In the genomic region with DNA sequence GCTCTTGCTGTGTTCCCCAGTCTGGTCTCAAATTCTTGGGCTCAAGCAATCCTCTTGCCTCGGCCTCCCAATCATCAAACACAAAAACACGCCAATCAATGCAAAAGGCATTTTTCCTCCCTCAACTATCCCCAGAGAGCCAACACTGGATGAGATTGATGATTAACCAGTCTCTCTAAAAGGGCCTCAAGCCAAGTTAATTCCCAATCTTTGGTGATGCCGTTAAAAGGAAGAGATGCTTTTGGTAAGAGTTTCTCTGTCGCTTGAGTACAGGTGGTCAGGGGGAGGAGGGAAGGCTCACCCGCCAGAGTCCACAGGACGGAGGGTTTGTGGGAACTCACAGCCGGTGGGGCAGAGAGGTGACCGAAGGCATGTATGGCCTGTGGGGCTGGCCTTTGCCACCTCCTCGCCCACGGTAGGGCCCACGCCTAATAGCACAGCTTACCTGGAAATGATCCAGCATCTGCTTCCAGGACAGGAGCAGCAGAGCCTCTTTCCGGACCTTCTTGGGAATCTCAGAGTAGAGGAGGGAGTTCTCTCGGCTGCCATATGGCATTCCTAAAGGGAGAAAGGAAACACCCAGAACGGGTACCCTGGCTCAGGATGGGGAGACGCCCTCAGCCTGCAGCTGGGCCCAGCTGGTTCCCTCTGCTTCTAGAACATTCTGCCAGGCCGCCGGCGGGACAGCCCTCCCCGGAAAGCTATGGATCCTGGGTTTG, we compare ENCODE assay signal across 1 cellular context.
TF ChIP-seq lines count a peak whose summit lies in the region.

No MANE protein-coding gene starts in this region.

TF ChIP-seq in HepG2, 621 proteins besides CTCF, POLR2A, EP300 and RAD21 (continued from another document and continues in another):
- TF ChIP-seq, protein P1, sequence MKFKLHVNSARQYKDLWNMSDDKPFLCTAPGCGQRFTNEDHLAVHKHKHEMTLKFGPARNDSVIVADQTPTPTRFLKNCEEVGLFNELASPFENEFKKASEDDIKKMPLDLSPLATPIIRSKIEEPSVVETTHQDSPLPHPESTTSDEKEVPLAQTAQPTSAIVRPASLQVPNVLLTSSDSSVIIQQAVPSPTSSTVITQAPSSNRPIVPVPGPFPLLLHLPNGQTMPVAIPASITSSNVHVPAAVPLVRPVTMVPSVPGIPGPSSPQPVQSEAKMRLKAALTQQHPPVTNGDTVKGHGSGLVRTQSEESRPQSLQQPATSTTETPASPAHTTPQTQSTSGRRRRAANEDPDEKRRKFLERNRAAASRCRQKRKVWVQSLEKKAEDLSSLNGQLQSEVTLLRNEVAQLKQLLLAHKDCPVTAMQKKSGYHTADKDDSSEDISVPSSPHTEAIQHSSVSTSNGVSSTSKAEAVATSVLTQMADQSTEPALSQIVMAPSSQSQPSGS (CRISPR knock-in tag; IDR thresholded peaks at IDR 0.05), result 0 out of 2 replicates have a peak, but pooled peaks have one; percentile 16
- no peak for TF ChIP-seq SIX1 (CRISPR knock-in tag; IDR thresholded peaks at IDR 0.05; ENCODE audit: borderline replicate concordance)
- no peak; the same call in 1 of the 2 replicates for TF ChIP-seq ZNF503 (CRISPR knock-in tag; IDR thresholded peaks at IDR 0.05)
- peak; percentile 68; the same call in 1 of the 2 replicates for TF ChIP-seq ZNF556 (CRISPR knock-in tag; IDR thresholded peaks at IDR 0.05; ENCODE audit: borderline replicate concordance)
- no peak for TF ChIP-seq SUZ12 (IDR thresholded peaks at IDR 0.05; ENCODE audit: low read depth, low read length)
- TF ChIP-seq, protein P2, sequence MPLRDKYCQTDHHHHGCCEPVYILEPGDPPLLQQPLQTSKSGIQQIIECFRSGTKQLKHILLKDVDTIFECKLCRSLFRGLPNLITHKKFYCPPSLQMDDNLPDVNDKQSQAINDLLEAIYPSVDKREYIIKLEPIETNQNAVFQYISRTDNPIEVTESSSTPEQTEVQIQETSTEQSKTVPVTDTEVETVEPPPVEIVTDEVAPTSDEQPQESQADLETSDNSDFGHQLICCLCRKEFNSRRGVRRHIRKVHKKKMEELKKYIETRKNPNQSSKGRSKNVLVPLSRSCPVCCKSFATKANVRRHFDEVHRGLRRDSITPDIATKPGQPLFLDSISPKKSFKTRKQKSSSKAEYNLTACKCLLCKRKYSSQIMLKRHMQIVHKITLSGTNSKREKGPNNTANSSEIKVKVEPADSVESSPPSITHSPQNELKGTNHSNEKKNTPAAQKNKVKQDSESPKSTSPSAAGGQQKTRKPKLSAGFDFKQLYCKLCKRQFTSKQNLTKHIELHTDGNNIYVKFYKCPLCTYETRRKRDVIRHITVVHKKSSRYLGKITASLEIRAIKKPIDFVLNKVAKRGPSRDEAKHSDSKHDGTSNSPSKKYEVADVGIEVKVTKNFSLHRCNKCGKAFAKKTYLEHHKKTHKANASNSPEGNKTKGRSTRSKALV (CRISPR knock-in tag; IDR thresholded peaks at IDR 0.05), result no peak
- TF ChIP-seq POGZ (CRISPR knock-in tag; IDR thresholded peaks at IDR 0.05), result peak; percentile 16; the same call in 1 of the 2 replicates
- no peak for TF ChIP-seq ZNF549 (CRISPR knock-in tag; IDR thresholded peaks at IDR 0.05)
- no peak for TF ChIP-seq ZNF274 (CRISPR knock-in tag; IDR thresholded peaks at IDR 0.05)
- TF ChIP-seq, protein P3, sequence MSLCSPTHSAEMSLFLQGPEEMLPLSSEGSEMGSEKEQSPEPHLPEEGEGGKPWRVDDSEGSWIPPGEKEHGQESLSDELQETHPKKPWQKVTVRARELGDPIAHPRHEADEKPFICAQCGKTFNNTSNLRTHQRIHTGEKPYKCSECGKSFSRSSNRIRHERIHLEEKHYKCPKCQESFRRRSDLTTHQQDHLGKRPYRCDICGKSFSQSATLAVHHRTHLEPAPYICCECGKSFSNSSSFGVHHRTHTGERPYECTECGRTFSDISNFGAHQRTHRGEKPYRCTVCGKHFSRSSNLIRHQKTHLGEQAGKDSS (CRISPR knock-in tag; IDR thresholded peaks at IDR 0.05; ENCODE audit: borderline replicate concordance, low read depth), result peak; percentile 81; the same call in 1 of the 2 replicates
- TF ChIP-seq CCDC6 (CRISPR knock-in tag; IDR thresholded peaks at IDR 0.05), result no peak
- TF ChIP-seq ISL2 (CRISPR knock-in tag; IDR thresholded peaks at IDR 0.05), result peak; percentile 65; the same call in 1 of the 2 replicates
- TF ChIP-seq U2AF2 (IDR thresholded peaks at IDR 0.05; ENCODE audit: low read depth, low read length), result no peak
- no peak for TF ChIP-seq HCFC1 (IDR thresholded peaks at IDR 0.05; ENCODE audit: low read depth, low read length)
- TF ChIP-seq ZNF3 (CRISPR knock-in tag; IDR thresholded peaks at IDR 0.05), result peak; percentile 35; the same call in 1 of the 2 replicates
- TF ChIP-seq ZNF557 (CRISPR knock-in tag; IDR thresholded peaks at IDR 0.05), result no peak; the same call in 1 of the 2 replicates
- TF ChIP-seq NONO (IDR thresholded peaks at IDR 0.05), result no peak
- no peak for TF ChIP-seq NONO (CRISPR knock-in tag; conservative IDR thresholded peaks at IDR 0.05)
- TF ChIP-seq PATZ1 (CRISPR knock-in tag; IDR thresholded peaks at IDR 0.05), result peak; percentile 57
- TF ChIP-seq ZNF878 (CRISPR knock-in tag; IDR thresholded peaks at IDR 0.05), result peak; percentile 82; the same call in 1 of the 2 replicates
- peak; percentile 41; the same call in 1 of the 2 replicates for TF ChIP-seq GATAD2A (CRISPR knock-in tag; IDR thresholded peaks at IDR 0.05)
- TF ChIP-seq NRL (CRISPR knock-in tag; IDR thresholded peaks at IDR 0.05; ENCODE audit: borderline replicate concordance), result peak; percentile 74; the same call in 1 of the 2 replicates
- TF ChIP-seq, protein P4, sequence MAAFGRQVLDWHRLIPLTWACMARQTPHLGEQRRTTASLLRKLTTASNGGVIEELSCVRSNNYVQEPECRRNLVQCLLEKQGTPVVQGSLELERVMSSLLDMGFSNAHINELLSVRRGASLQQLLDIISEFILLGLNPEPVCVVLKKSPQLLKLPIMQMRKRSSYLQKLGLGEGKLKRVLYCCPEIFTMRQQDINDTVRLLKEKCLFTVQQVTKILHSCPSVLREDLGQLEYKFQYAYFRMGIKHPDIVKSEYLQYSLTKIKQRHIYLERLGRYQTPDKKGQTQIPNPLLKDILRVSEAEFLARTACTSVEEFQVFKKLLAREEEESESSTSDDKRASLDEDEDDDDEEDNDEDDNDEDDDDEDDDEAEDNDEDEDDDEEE (CRISPR knock-in tag; IDR thresholded peaks at IDR 0.05), result no peak
- TF ChIP-seq ZNF343 (CRISPR knock-in tag; IDR thresholded peaks at IDR 0.05), result peak; percentile 71; the same call in 1 of the 2 replicates
- TF ChIP-seq, protein P5, sequence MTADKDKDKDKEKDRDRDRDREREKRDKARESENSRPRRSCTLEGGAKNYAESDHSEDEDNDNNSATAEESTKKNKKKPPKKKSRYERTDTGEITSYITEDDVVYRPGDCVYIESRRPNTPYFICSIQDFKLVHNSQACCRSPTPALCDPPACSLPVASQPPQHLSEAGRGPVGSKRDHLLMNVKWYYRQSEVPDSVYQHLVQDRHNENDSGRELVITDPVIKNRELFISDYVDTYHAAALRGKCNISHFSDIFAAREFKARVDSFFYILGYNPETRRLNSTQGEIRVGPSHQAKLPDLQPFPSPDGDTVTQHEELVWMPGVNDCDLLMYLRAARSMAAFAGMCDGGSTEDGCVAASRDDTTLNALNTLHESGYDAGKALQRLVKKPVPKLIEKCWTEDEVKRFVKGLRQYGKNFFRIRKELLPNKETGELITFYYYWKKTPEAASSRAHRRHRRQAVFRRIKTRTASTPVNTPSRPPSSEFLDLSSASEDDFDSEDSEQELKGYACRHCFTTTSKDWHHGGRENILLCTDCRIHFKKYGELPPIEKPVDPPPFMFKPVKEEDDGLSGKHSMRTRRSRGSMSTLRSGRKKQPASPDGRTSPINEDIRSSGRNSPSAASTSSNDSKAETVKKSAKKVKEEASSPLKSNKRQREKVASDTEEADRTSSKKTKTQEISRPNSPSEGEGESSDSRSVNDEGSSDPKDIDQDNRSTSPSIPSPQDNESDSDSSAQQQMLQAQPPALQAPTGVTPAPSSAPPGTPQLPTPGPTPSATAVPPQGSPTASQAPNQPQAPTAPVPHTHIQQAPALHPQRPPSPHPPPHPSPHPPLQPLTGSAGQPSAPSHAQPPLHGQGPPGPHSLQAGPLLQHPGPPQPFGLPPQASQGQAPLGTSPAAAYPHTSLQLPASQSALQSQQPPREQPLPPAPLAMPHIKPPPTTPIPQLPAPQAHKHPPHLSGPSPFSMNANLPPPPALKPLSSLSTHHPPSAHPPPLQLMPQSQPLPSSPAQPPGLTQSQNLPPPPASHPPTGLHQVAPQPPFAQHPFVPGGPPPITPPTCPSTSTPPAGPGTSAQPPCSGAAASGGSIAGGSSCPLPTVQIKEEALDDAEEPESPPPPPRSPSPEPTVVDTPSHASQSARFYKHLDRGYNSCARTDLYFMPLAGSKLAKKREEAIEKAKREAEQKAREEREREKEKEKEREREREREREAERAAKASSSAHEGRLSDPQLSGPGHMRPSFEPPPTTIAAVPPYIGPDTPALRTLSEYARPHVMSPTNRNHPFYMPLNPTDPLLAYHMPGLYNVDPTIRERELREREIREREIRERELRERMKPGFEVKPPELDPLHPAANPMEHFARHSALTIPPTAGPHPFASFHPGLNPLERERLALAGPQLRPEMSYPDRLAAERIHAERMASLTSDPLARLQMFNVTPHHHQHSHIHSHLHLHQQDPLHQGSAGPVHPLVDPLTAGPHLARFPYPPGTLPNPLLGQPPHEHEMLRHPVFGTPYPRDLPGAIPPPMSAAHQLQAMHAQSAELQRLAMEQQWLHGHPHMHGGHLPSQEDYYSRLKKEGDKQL (CRISPR knock-in tag; IDR thresholded peaks at IDR 0.05; ENCODE audit: low read depth), result 0 out of 2 replicates have a peak, but pooled peaks have one; percentile 11
- no peak for TF ChIP-seq SCMH1 (CRISPR knock-in tag; IDR thresholded peaks at IDR 0.05; ENCODE audit: borderline replicate concordance)
- no peak for TF ChIP-seq HOXA9 (CRISPR knock-in tag; IDR thresholded peaks at IDR 0.05; ENCODE audit: borderline replicate concordance)
- no peak for TF ChIP-seq SNAPC4 (CRISPR knock-in tag; IDR thresholded peaks at IDR 0.05)
- no peak for TF ChIP-seq ZBTB33 (CRISPR knock-in tag; IDR thresholded peaks at IDR 0.05)
